8 cellular contexts compared by ENCODE assay signal in genomic region chr3:19885468-19885867, GRCh38. TPM values are rescaled to one million over a fixed set of nuclear protein-coding genes. Genes with fewer than 3 reads are reported as not detected.
A peak's percentile ranks its signal among the peaks of the same experiment; 100 is the strongest.
DNase-seq lines count a peak whose midpoint lies in the region; ATAC-seq and TF ChIP-seq lines count a peak whose summit lies in the region.

No MANE protein-coding gene starts in this region.

- DNase-seq in activated CD4-positive, alpha-beta T cell treated with anti-CD3 and anti-CD28 coated beads for 36 hours: peak; percentile 9
- no peak for DNase-seq in activated CD4-positive, alpha-beta T cell treated with anti-CD3 and anti-CD28 coated beads for 4 hours
- peak; percentile 58 for DNase-seq in H7
- no peak for DNase-seq in PC-9
- DNase-seq in endothelial cell (ENCODE audit: low spot score): peak; percentile 5

- H3K36me3 ChIP-seq in H7 (replicated peaks; ENCODE audit: control insufficient read depth, insufficient read depth, low read length) (no peaks in the 10 kb centered on the region), PC-9 (ENCODE audit: low read depth) (no peaks in the 10 kb centered on the region), neutrophil (no peaks in the 10 kb centered on the region)

- H3K4me3 Mint-ChIP-seq in activated CD4-positive, alpha-beta T cell treated with anti-CD3 and anti-CD28 coated beads for 36 hours: no peak overlapping the region
- H3K4me3 Mint-ChIP-seq in endothelial cell (ENCODE audit: unreplicated experiment): no peak overlapping the region

- TF ChIP-seq CTCF in PC-9 (conservative IDR thresholded peaks at IDR 0.05): peak; percentile 81
- peak; percentile 70 for TF ChIP-seq CTCF in endothelial cell (IDR thresholded peaks at IDR 0.05; ENCODE audit: unreplicated experiment)
- peak; percentile 38 for TF ChIP-seq CTCF in neutrophil (IDR thresholded peaks at IDR 0.05)

- H3K4me2 ChIP-seq in PC-9: no peak overlapping the region

- H3K4me1 ChIP-seq in PC-9 (replicated peaks; ENCODE audit: insufficient read depth): peaks cover 28% of the 10 kb centered on the region
- no peaks in the 10 kb centered on the region for H3K4me1 ChIP-seq in neutrophil (ENCODE audit: control insufficient read depth in 1 of 2, insufficient read depth in 1 of 2, low read depth in 1 of 2, low read length in 1 of 2)

- no peaks in the 10 kb centered on the region for H3K27me3 Mint-ChIP-seq in activated CD4-positive, alpha-beta T cell treated with anti-CD3 and anti-CD28 coated beads for 36 hours
- H3K27me3 Mint-ChIP-seq in endothelial cell (ENCODE audit: unreplicated experiment): no peaks in the 10 kb centered on the region

- H3K4me3 ChIP-seq in H7 (ENCODE audit: insufficient read depth, low read depth, low read length) (no peak overlapping the region), PC-9 (no peak overlapping the region), neutrophil (ENCODE audit: low read depth in 1 of 2, low read length in 1 of 2) (no peak overlapping the region)

- peak; percentile 36 for ATAC-seq in activated CD4-positive, alpha-beta T cell treated with anti-CD3 and anti-CD28 coated beads for 36 hours
- ATAC-seq in HG02642 (IDR thresholded peaks at IDR 0.05; ENCODE audit: poor library complexity, unreplicated experiment) (no peak), HG02981 (IDR thresholded peaks at IDR 0.05; ENCODE audit: unreplicated experiment) (no peak)

- intact Hi-C loops in activated CD4-positive, alpha-beta T cell treated with anti-CD3 and anti-CD28 coated beads for 36 hours (cut with DNase I, micrococcal nuclease): loop anchor here (1.0 to 10.0 kb wide), 5 partner anchors 62 to 301 kb away; partner anchors contain the start of genes RAB5A (in 1 of the 2) and SGO1 (in 1 of the 2)
- intact Hi-C loops in PC-9 (cut with micrococcal nuclease; ENCODE audit: unreplicated experiment): loop anchor here (5.0 to 10.0 kb wide), 3 partner anchors 47 to 741 kb away; partner anchors contain the start of genes EFHB and KCNH8

- no peaks in the 10 kb centered on the region; the same call in 1 of the 2 replicates for H3K9me2 ChIP-seq in PC-9 (ENCODE audit: insufficient read depth)

- no peak overlapping the region for H3K27ac Mint-ChIP-seq in activated CD4-positive, alpha-beta T cell treated with anti-CD3 and anti-CD28 coated beads for 36 hours
- H3K27ac Mint-ChIP-seq in endothelial cell (ENCODE audit: unreplicated experiment): no peak overlapping the region

- H3F3A ChIP-seq in PC-9 (ENCODE audit: insufficient read depth, low read depth): peaks cover 19% of the 10 kb centered on the region

- H4K20me1 ChIP-seq in PC-9 (ENCODE audit: insufficient read depth): no peaks in the 10 kb centered on the region

- H3K27ac ChIP-seq in PC-9 (no peak overlapping the region), neutrophil (no peak overlapping the region)

- H3K79me2 ChIP-seq in PC-9 (ENCODE audit: low read depth): no peaks in the 10 kb centered on the region

- POLR2A ChIA-PET in activated CD4-positive, alpha-beta T cell treated with anti-CD3 and anti-CD28 coated beads for 36 hours (lab: Charles Lee): no interaction called here
- POLR2A ChIA-PET in PC-9 (lab: Charles Lee; ENCODE audit: unreplicated experiment): no interaction called here

- no peaks in the 10 kb centered on the region for H3K36me3 Mint-ChIP-seq in activated CD4-positive, alpha-beta T cell treated with anti-CD3 and anti-CD28 coated beads for 36 hours (ENCODE audit: low read depth)
- H3K36me3 Mint-ChIP-seq in endothelial cell (ENCODE audit: low read depth, unreplicated experiment): no peaks in the 10 kb centered on the region

- H3K4me1 Mint-ChIP-seq in activated CD4-positive, alpha-beta T cell treated with anti-CD3 and anti-CD28 coated beads for 36 hours: no peaks in the 10 kb centered on the region
- peaks cover 7% of the 10 kb centered on the region for H3K4me1 Mint-ChIP-seq in endothelial cell (ENCODE audit: unreplicated experiment)

- no TSS peak for BruUV-seq in PC-9 (replicated peaks; lab: Mats Ljungman, UMichigan)

- H3K9me3 Mint-ChIP-seq in activated CD4-positive, alpha-beta T cell treated with anti-CD3 and anti-CD28 coated beads for 36 hours (ENCODE audit: low read depth): no peaks in the 10 kb centered on the region
- no peaks in the 10 kb centered on the region for H3K9me3 Mint-ChIP-seq in endothelial cell (ENCODE audit: unreplicated experiment)

- CTCF ChIA-PET in activated CD4-positive, alpha-beta T cell treated with anti-CD3 and anti-CD28 coated beads for 36 hours (lab: Charles Lee): interaction anchor here (0.9 to 1.4 kb wide), 4 partner anchors 10 to 293 kb away, joined by 3 to 5 read pairs (median 4); no protein-coding TSS in a partner anchor
- CTCF ChIA-PET in PC-9 (lab: Charles Lee): no interaction called here

- H3K9me3 ChIP-seq in PC-9 (ENCODE audit: insufficient read depth, low read depth): no peaks in the 10 kb centered on the region
- no peaks in the 10 kb centered on the region for H3K9me3 ChIP-seq in neutrophil

- no peak overlapping the region for H2AFZ ChIP-seq in PC-9

- H3K27me3 ChIP-seq in H7 (ENCODE audit: control insufficient read depth, insufficient read depth, low read length): no peaks in the 10 kb centered on the region
- H3K27me3 ChIP-seq in PC-9 (ENCODE audit: insufficient read depth, low read depth): no peaks in the 10 kb centered on the region
- H3K27me3 ChIP-seq in neutrophil: no peaks in the 10 kb centered on the region

RNA-seq across cellular contexts. Expression of gene EFHB, which starts 48.5 kb away (rescaled TPM):
- under 1 TPM; 0.62 to 0.79 TPM for total RNA-seq in activated CD4-positive, alpha-beta T cell treated with anti-CD3 and anti-CD28 coated beads for 36 hours
- 0.17 and 0.22 TPM in 2 replicates for total RNA-seq in H7 (2014; rRNA removed; shearing (Covaris generic))
- total RNA-seq in PC-9 (2021) (1.5 and 2.8 TPM in 2 replicates), endothelial cell (ENCODE audit: unreplicated experiment) (1.6 TPM)

Comparison
In these comparisons a context has a peak if more than half of its experiments do, and no peak if none do; other contexts are left out.
1. DNase-seq: peak in activated CD4-positive, alpha-beta T cell treated with anti-CD3 and anti-CD28 coated beads for 36 hours (single experiment), H7 (single experiment) and endothelial cell (single experiment); none in activated CD4-positive, alpha-beta T cell treated with anti-CD3 and anti-CD28 coated beads for 4 hours (0 of 2) and PC-9 (0 of 2).
2. Peak in every context shown above with its lines, with median percentiles within 50 percentile points of each other: CTCF ChIP-seq.